21 cellular contexts compared by ENCODE assay signal in genomic region chr10:121617176-121617575, GRCh38. TPM values are rescaled to one million over a fixed set of nuclear protein-coding genes. Genes with fewer than 3 reads are reported as not detected.
A peak's percentile ranks its signal among the peaks of the same experiment; 100 is the strongest.
DNase-seq lines count a peak whose midpoint lies in the region; ATAC-seq and TF ChIP-seq lines count a peak whose summit lies in the region.
"Had no signal": no experiment of that assay in that cellular context is flagged by ENCODE, and none has a peak within 500 bp of the region (broad histone marks: within the 10 kb centered on the region; RNA-seq: fewer than 3 reads in every experiment).

No MANE protein-coding gene starts in this region.

- H3K9me3 Mint-ChIP-seq in stimulated activated naive B cell treated with anti-CD40 and anti-IgM and Interleukin-4, amounts not matched to agents 10 μg/mL and 1 μg/mL and 100 μg/mL, for 72 hours, result peaks cover 3 to 7% of the 10 kb centered on the region in 2 donors

- no peaks in the 10 kb centered on the region for H3K36me3 ChIP-seq in BLaER1 treated with 17β-estradiol and CSF1 and Interleukin-3, amounts not matched to agents 10 nM and 100 nM
- H3K36me3 ChIP-seq in body of pancreas (replicated peaks in 1 of 2; ENCODE audit: insufficient read depth in 1 of 2, low read depth in 2 of 2) (no peaks in the 10 kb centered on the region), mucosa of descending colon (ENCODE audit: low read depth) (no peaks in the 10 kb centered on the region)

- H3K4me2 ChIP-seq in BLaER1 treated with 17β-estradiol and CSF1 and Interleukin-3, amounts not matched to agents 10 nM and 100 nM, result peak overlapping the region in 9 of 11 experiments; percentile 26 to 72 (median 50); a peak in 17 of 22 replicates

- no peak overlapping the region for H3K4me3 Mint-ChIP-seq in stimulated activated naive B cell treated with anti-CD40 and anti-IgM and Interleukin-4, amounts not matched to agents 10 μg/mL and 1 μg/mL and 100 μg/mL, for 72 hours
- H3K4me3 Mint-ChIP-seq: CD14-positive monocyte, H9, IgD-negative memory B cell had no signal

- H4K20me1 ChIP-seq in BLaER1 treated with 17β-estradiol and CSF1 and Interleukin-3, amounts not matched to agents 10 nM and 100 nM, result no peaks in the 10 kb centered on the region; a peak in 1 of 22 replicates

- no peak for ATAC-seq in stimulated activated naive B cell treated with anti-CD40 and anti-IgM and Interleukin-4, amounts not matched to agents 10 μg/mL and 1 μg/mL and 100 μg/mL, for 72 hours (replicated peaks)
- ATAC-seq in body of pancreas (no peak), mucosa of descending colon (no peak)

- peaks cover 0 to 3% of the 10 kb centered on the region in 2 donors for H3K27me3 Mint-ChIP-seq in stimulated activated naive B cell treated with anti-CD40 and anti-IgM and Interleukin-4, amounts not matched to agents 10 μg/mL and 1 μg/mL and 100 μg/mL, for 72 hours

- H3K27me3 ChIP-seq in BLaER1 treated with 17β-estradiol and CSF1 and Interleukin-3, amounts not matched to agents 10 nM and 100 nM, result no peaks in the 10 kb centered on the region
- H3K27me3 ChIP-seq in dorsolateral prefrontal cortex (peaks cover 0 to 5% (median 0%) of the 10 kb centered on the region in 45 donors), body of pancreas (no peaks in the 10 kb centered on the region)

- peaks cover 0 to 19% (median 13%) of the 10 kb centered on the region in 10 experiments; a peak in 14 of 20 replicates for H3K4me1 ChIP-seq in BLaER1 treated with 17β-estradiol and CSF1 and Interleukin-3, amounts not matched to agents 10 nM and 100 nM
- H3K4me1 ChIP-seq in body of pancreas (no peaks in the 10 kb centered on the region), mucosa of descending colon (ENCODE audit: low read depth) (no peaks in the 10 kb centered on the region)

- H3K4me1 Mint-ChIP-seq in stimulated activated naive B cell treated with anti-CD40 and anti-IgM and Interleukin-4, amounts not matched to agents 10 μg/mL and 1 μg/mL and 100 μg/mL, for 72 hours, result no peaks in the 10 kb centered on the region
- H3K4me1 Mint-ChIP-seq: CD14-positive monocyte, IgD-negative memory B cell had no signal

- H3K9ac ChIP-seq in BLaER1 treated with 17β-estradiol and CSF1 and Interleukin-3, amounts not matched to agents 10 nM and 100 nM, result no peak overlapping the region

- TF ChIP-seq CTCF in dorsolateral prefrontal cortex (IDR thresholded peaks at IDR 0.05 in 54 of 56, conservative IDR thresholded peaks at IDR 0.05 in 2 of 56; ENCODE audit: low read depth in 1 of 56, partially characterized antibody in 56 of 56) (peak in 1 of 56 donors; percentile 13), body of pancreas (IDR thresholded peaks at IDR 0.05) (no peak), mucosa of descending colon (IDR thresholded peaks at IDR 0.05) (no peak)

- 64 to 73% methylated on average over 6 to 7 of the region's 7 CpGs for WGBS in body of pancreas, 2 donors

- no peaks in the 10 kb centered on the region for H3K36me3 Mint-ChIP-seq in stimulated activated naive B cell treated with anti-CD40 and anti-IgM and Interleukin-4, amounts not matched to agents 10 μg/mL and 1 μg/mL and 100 μg/mL, for 72 hours
- H3K36me3 Mint-ChIP-seq: CD14-positive monocyte, IgD-negative memory B cell had no signal

- peak overlapping the region; percentile 52 for H3K27ac Mint-ChIP-seq in stimulated activated naive B cell treated with anti-CD40 and anti-IgM and Interleukin-4, amounts not matched to agents 10 μg/mL and 1 μg/mL and 100 μg/mL, for 72 hours
- H3K27ac Mint-ChIP-seq: CD14-positive monocyte, H9, IgD-negative memory B cell had no signal

- DNase-seq in dorsolateral prefrontal cortex (peak in 9 of 10 donors; percentile 42 to 88 (median 75)), midbrain (lab: John Stamatoyannopoulos, UW) (peak; percentile 68), body of pancreas (no peak), NCI-H128 (lab: John Stamatoyannopoulos, UW; ENCODE audit: unreplicated experiment) (no peak), NCI-H2081 treated with DMSO at 0.1 percent for 48 hours (lab: John Stamatoyannopoulos, UW) (no peak), mucosa of descending colon (no peak)
- DNase-seq in stimulated activated naive B cell treated with anti-CD40 and anti-IgM and Interleukin-4, amounts not matched to agents 10 μg/mL and 1 μg/mL and 100 μg/mL, for 72 hours, result no peak
- DNase-seq: DMS153, H9, Kasumi-1, MM.1S, NCI-H1092 treated with DMSO at 0.1 percent for 48 hours, NCI-H187, NCI-H748 treated with DMSO at 0.1 percent for 48 hours, OCI-M1, RPMI8226, SIG-M5 had no signal

- TF ChIP-seq POLR2A in body of pancreas (IDR thresholded peaks at IDR 0.05), result no peak

- no peak overlapping the region for H3K27ac ChIP-seq in BLaER1 treated with 17β-estradiol and CSF1 and Interleukin-3, amounts not matched to agents 10 nM and 100 nM
- H3K27ac ChIP-seq in dorsolateral prefrontal cortex (peak overlapping the region; percentile 2 to 98 (median 94)), body of pancreas (no peak overlapping the region)

- peaks cover 12 to 20% (median 17%) of the 10 kb centered on the region in 11 experiments for H3K9me3 ChIP-seq in BLaER1 treated with 17β-estradiol and CSF1 and Interleukin-3, amounts not matched to agents 10 nM and 100 nM (replicated peaks in 1 of 11)
- H3K9me3 ChIP-seq in body of pancreas (peaks cover 0 to 11% (median 0%) of the 10 kb centered on the region in 3 donors), mucosa of descending colon (no peaks in the 10 kb centered on the region)

- H3K4me3 ChIP-seq in BLaER1 treated with 17β-estradiol and CSF1 and Interleukin-3, amounts not matched to agents 10 nM and 100 nM, result no peak overlapping the region
- no peak overlapping the region for H3K4me3 ChIP-seq in dorsolateral prefrontal cortex
- no peak overlapping the region for H3K4me3 ChIP-seq in body of pancreas
- H3K4me3 ChIP-seq in mucosa of descending colon, result no peak overlapping the region

- intact Hi-C loops in dorsolateral prefrontal cortex (cut with DNase I) (no loop called here), body of pancreas (cut with DNase I) (no loop called here), mucosa of descending colon (cut with DNase I, micrococcal nuclease) (loop anchor here in 1 of 2 donors (10.0 kb wide), 1 partner anchor 662 kb away; no protein-coding TSS in a partner anchor)

RNA-seq across cellular contexts. Expression of gene FGFR2, which starts 18.9 kb away (rescaled TPM):
- total RNA-seq in dorsolateral prefrontal cortex, result 100 to 1,000 TPM in 94 of 120 experiments, 10 to 100 TPM in 26; 69.8 to 487 (median 136) TPM
- total RNA-seq in body of pancreas, result 10 to 100 TPM; 56.0 to 78.1 TPM
- 100 to 1,000 TPM in 1 of 3 donors, 10 to 100 TPM in 2; 64.3 to 138 (median 77.5) TPM for total RNA-seq in mucosa of descending colon
- total RNA-seq: HT1080 had no signal

Comparison
In these comparisons a context has a peak if more than half of its experiments do, and no peak if none do; other contexts are left out.
1. H3K27ac ChIP-seq: peak in dorsolateral prefrontal cortex (59 of 59); none in BLaER1 treated with 17β-estradiol and CSF1 and Interleukin-3, amounts not matched to agents 10 nM and 100 nM (0 of 11) and body of pancreas (0 of 4).
2. DNase-seq: peak in dorsolateral prefrontal cortex (9 of 10) and midbrain (single experiment); none in stimulated activated naive B cell treated with anti-CD40 and anti-IgM and Interleukin-4, amounts not matched to agents 10 μg/mL and 1 μg/mL and 100 μg/mL, for 72 hours (single experiment), body of pancreas (0 of 4), NCI-H128 (single experiment), NCI-H2081 treated with DMSO at 0.1 percent for 48 hours (single experiment) and mucosa of descending colon (0 of 3).